Comparison of ENCODE assay signal across 8 cellular contexts in the genomic region with DNA sequence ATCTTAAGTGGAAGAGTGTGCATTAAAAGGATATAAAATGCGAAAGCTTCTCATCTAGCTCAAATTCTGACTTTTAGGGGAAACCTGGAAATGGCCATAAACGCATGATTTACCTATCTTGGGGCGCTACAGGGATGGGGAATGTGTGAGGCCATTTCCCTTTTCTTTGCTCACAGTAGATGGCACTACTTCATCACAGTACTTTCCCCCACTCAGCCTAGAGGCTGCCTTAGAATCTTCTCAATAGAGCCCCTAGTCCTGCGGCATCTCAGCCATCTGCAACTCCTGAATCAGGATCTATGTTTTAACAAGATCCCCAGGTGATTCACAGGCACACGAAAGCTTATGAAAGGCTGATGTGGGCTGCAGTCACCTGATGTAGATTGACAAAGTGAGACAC.
DNase-seq lines count a peak whose midpoint lies in the region; ATAC-seq and TF ChIP-seq lines count a peak whose summit lies in the region.

No MANE protein-coding gene starts in this region.

- H3K9me3 ChIP-seq in left lung: no peaks in the 10 kb centered on the region
- H3K9me3 ChIP-seq in MG63: no peaks in the 10 kb centered on the region

- intact Hi-C loops in left lung (cut with DNase I): loop anchor here in 1 of 2 donors (10.0 kb wide), 2 partner anchors 63 to 427 kb away; no protein-coding TSS in a partner anchor

- no peak overlapping the region for H3K4me3 Mint-ChIP-seq in stimulated activated naive CD8-positive, alpha-beta T cell treated with anti-CD3 and anti-CD28 coated beads, Interleukin-15, amount 100 ng/mL, for 72 hours
- H3K4me3 Mint-ChIP-seq in brain: no peak overlapping the region

- H3K4me1 ChIP-seq in left lung: peaks cover 0 to 62% of the 10 kb centered on the region in 2 donors

- H3K4me3 ChIP-seq in left lung (no peak overlapping the region), MG63 (no peak overlapping the region)

- H3K36me3 ChIP-seq in left lung (no peaks in the 10 kb centered on the region), MG63 (no peaks in the 10 kb centered on the region)

- ATAC-seq in stimulated activated naive CD8-positive, alpha-beta T cell treated with anti-CD3 and anti-CD28 coated beads, Interleukin-15, amount 100 ng/mL, for 72 hours: peak; percentile 52
- no peak for ATAC-seq in stimulated activated naive CD8-positive, alpha-beta T cell treated with anti-CD3 and anti-CD28 coated beads, Interleukin-15, Interleukin-2, amounts not matched to agents 100 U/mL and 50 U/mL, for 24 hours
- peak; percentile 70 for ATAC-seq in left lung

- H3K27ac ChIP-seq in left lung: no peak overlapping the region

- no peaks in the 10 kb centered on the region for H3K27me3 ChIP-seq in left lung
- H3K27me3 ChIP-seq in MG63: no peaks in the 10 kb centered on the region

- no peaks in the 10 kb centered on the region for H3K36me3 Mint-ChIP-seq in brain

- no peak overlapping the region for H3K27ac Mint-ChIP-seq in stimulated activated naive CD8-positive, alpha-beta T cell treated with anti-CD3 and anti-CD28 coated beads, Interleukin-15, amount 100 ng/mL, for 72 hours
- peak overlapping the region in 3 of 5 experiments; percentile 2 to 66 (median 52) for H3K27ac Mint-ChIP-seq in brain

- peaks cover 16% of the 10 kb centered on the region for H3K27me3 Mint-ChIP-seq in stimulated activated naive CD8-positive, alpha-beta T cell treated with anti-CD3 and anti-CD28 coated beads, Interleukin-15, amount 100 ng/mL, for 72 hours
- no peaks in the 10 kb centered on the region for H3K27me3 Mint-ChIP-seq in brain

- no peaks in the 10 kb centered on the region for H3K4me1 Mint-ChIP-seq in stimulated activated naive CD8-positive, alpha-beta T cell treated with anti-CD3 and anti-CD28 coated beads, Interleukin-15, amount 100 ng/mL, for 72 hours
- peaks cover 66% of the 10 kb centered on the region for H3K4me1 Mint-ChIP-seq in brain

- DNase-seq in stimulated activated naive CD8-positive, alpha-beta T cell treated with anti-CD3 and anti-CD28 coated beads, Interleukin-15, amount 100 ng/mL, for 72 hours: no peak
- no peak for DNase-seq in stimulated activated naive CD8-positive, alpha-beta T cell treated with anti-CD3 and anti-CD28 coated beads, Interleukin-15, Interleukin-2, amounts not matched to agents 100 U/mL and 50 U/mL, for 24 hours
- DNase-seq in NCI-H1092 treated with DMSO at 0.1 percent for 48 hours (lab: John Stamatoyannopoulos, UW) (peak; percentile 29), left lung (no peak), cortex of kidney (lab: John Stamatoyannopoulos, UW) (no peak), activated gamma-delta T cell treated with Interleukin-2 at 50 U/mL for 16 hours (no peak), MG63 (no peak)

- TF ChIP-seq CTCF in brain (conservative IDR thresholded peaks at IDR 0.05) (peak; percentile 60 to 76), left lung (IDR thresholded peaks at IDR 0.05) (peak; percentile 33 to 47)

- H3K9me3 Mint-ChIP-seq in stimulated activated naive CD8-positive, alpha-beta T cell treated with anti-CD3 and anti-CD28 coated beads, Interleukin-15, amount 100 ng/mL, for 72 hours: no peaks in the 10 kb centered on the region
- H3K9me3 Mint-ChIP-seq in brain: no peaks in the 10 kb centered on the region

Comparison
In these comparisons a context has a peak if more than half of its experiments do, and no peak if none do; other contexts are left out.
1. H3K27ac Mint-ChIP-seq: peak in brain (3 of 5); none in stimulated activated naive CD8-positive, alpha-beta T cell treated with anti-CD3 and anti-CD28 coated beads, Interleukin-15, amount 100 ng/mL, for 72 hours (0 of 2).